In genomic region chr18:80120932-80121331, GRCh38 we compare ENCODE assay signal across 20 cellular contexts.
"Had no signal": no experiment of that assay in that cellular context is flagged by ENCODE, and none has a peak within 500 bp of the region (broad histone marks: within the 10 kb centered on the region; RNA-seq: fewer than 3 reads in every experiment).

No MANE protein-coding gene starts in this region.

- H3K9me3 Mint-ChIP-seq: natural killer cell treated with Interleukin-12 subunit alpha and Interleukin-12 subunit beta and Interleukin-15 and Interleukin-18, amount 100 ng/mL, for 72 hours; stimulated activated naive B cell treated with anti-CD40 and anti-IgM and Interleukin-4, amounts not matched to agents 10 μg/mL and 1 μg/mL and 100 μg/mL, for 72 hours; stimulated activated naive CD8-positive, alpha-beta T cell treated with anti-CD3 and anti-CD28 coated beads, Interleukin-15, amount 100 ng/mL, for 72 hours had no signal

- H3K9me3 ChIP-seq: colonic mucosa, esophagus muscularis mucosa, gastrocnemius medialis, left ventricle myocardium inferior, lower lobe of right lung, thoracic aorta, transverse colon had no signal

- H3K36me3 ChIP-seq: colonic mucosa had no signal

- H3K4me3 Mint-ChIP-seq: natural killer cell treated with Interleukin-12 subunit alpha and Interleukin-12 subunit beta and Interleukin-15 and Interleukin-18, amount 100 ng/mL, for 72 hours; stimulated activated naive B cell treated with anti-CD40 and anti-IgM and Interleukin-4, amounts not matched to agents 10 μg/mL and 1 μg/mL and 100 μg/mL, for 72 hours; stimulated activated naive CD8-positive, alpha-beta T cell treated with anti-CD3 and anti-CD28 coated beads, Interleukin-15, amount 100 ng/mL, for 72 hours had no signal

- H3K27ac ChIP-seq: colonic mucosa, epithelial cell of prostate, esophagus muscularis mucosa, gastrocnemius medialis, left ventricle myocardium inferior, lower lobe of right lung, thoracic aorta, transverse colon had no signal

- H3K4me1 ChIP-seq: colonic mucosa, gastrocnemius medialis, lower lobe of right lung had no signal

- H3K4me3 ChIP-seq: colonic mucosa, esophagus muscularis mucosa, gastrocnemius medialis, left ventricle myocardium inferior, lower lobe of right lung, thoracic aorta, transverse colon had no signal

- DNase-seq: colonic mucosa; dermis blood vessel endothelial cell; effector CD4-positive, alpha-beta T cell; gastrocnemius medialis; kidney; left cardiac atrium; left ventricle myocardium inferior; lower lobe of right lung; mesenchymal stem cell; midbrain; stimulated activated CD4-positive, alpha-beta T cell treated with anti-CD3 and anti-CD28 coated beads, Interleukin-2, amount 100 ng/mL, for 24 hours; stimulated activated CD4-positive, alpha-beta T cell treated with anti-CD3 and anti-CD28 coated beads, Interleukin-4, amount 100 ng/mL, for 4 hours; stimulated activated naive B cell treated with anti-CD40 and anti-IgM and Interleukin-4, amounts not matched to agents 10 μg/mL and 1 μg/mL and 100 μg/mL, for 72 hours; stimulated activated naive CD8-positive, alpha-beta T cell treated with anti-CD3 and anti-CD28 coated beads, Interleukin-15, amount 100 ng/mL, for 72 hours; transverse colon had no signal

- H3K27ac Mint-ChIP-seq: natural killer cell treated with Interleukin-12 subunit alpha and Interleukin-12 subunit beta and Interleukin-15 and Interleukin-18, amount 100 ng/mL, for 72 hours; stimulated activated naive B cell treated with anti-CD40 and anti-IgM and Interleukin-4, amounts not matched to agents 10 μg/mL and 1 μg/mL and 100 μg/mL, for 72 hours had no signal

- ATAC-seq: gastrocnemius medialis; left cardiac atrium; lower lobe of right lung; natural killer cell treated with Interleukin-12 subunit alpha and Interleukin-12 subunit beta and Interleukin-15 and Interleukin-18, amount 100 ng/mL, for 72 hours; sciatic nerve; stimulated activated naive B cell treated with anti-CD40 and anti-IgM and Interleukin-4, amounts not matched to agents 10 μg/mL and 1 μg/mL and 100 μg/mL, for 72 hours; stimulated activated naive CD8-positive, alpha-beta T cell treated with anti-CD3 and anti-CD28 coated beads, Interleukin-15, amount 100 ng/mL, for 72 hours had no signal

- H3K27me3 Mint-ChIP-seq: natural killer cell treated with Interleukin-12 subunit alpha and Interleukin-12 subunit beta and Interleukin-15 and Interleukin-18, amount 100 ng/mL, for 72 hours; stimulated activated naive B cell treated with anti-CD40 and anti-IgM and Interleukin-4, amounts not matched to agents 10 μg/mL and 1 μg/mL and 100 μg/mL, for 72 hours; stimulated activated naive CD8-positive, alpha-beta T cell treated with anti-CD3 and anti-CD28 coated beads, Interleukin-15, amount 100 ng/mL, for 72 hours had no signal

- H3K27me3 ChIP-seq: colonic mucosa, esophagus muscularis mucosa, gastrocnemius medialis, transverse colon had no signal
